Comparison of ENCODE assay signal across 1 cellular context in genomic region chr7:45092100-45092930, GRCh38.
TF ChIP-seq lines count a peak whose summit lies in the region.

No MANE protein-coding gene starts in this region.

TF ChIP-seq in H1, 55 proteins besides CTCF, POLR2A, EP300 and RAD21:
- no peak for TF ChIP-seq ATF3 (IDR thresholded peaks at IDR 0.05; ENCODE audit: insufficient read depth, low read depth, low read length)
- TF ChIP-seq TAF1 (IDR thresholded peaks at IDR 0.05; ENCODE audit: low read depth, low read length): no peak
- TF ChIP-seq RBBP5 (IDR thresholded peaks at IDR 0.05; ENCODE audit: borderline replicate concordance, low read depth, low read length): no peak
- no peak for TF ChIP-seq CHD2 (IDR thresholded peaks at IDR 0.05; ENCODE audit: low read length)
- TF ChIP-seq SP4 (IDR thresholded peaks at IDR 0.05; ENCODE audit: low read length): no peak
- TF ChIP-seq SIRT6 (IDR thresholded peaks at IDR 0.05; ENCODE audit: low read length): no peak
- TF ChIP-seq GTF2F1 (IDR thresholded peaks at IDR 0.05; ENCODE audit: borderline replicate concordance, low read depth, low read length): no peak
- TF ChIP-seq NANOG (IDR thresholded peaks at IDR 0.05; ENCODE audit: insufficient read depth, low read depth, low read length, poor library complexity, severe bottlenecking): no peak
- no peak for TF ChIP-seq RXRA (IDR thresholded peaks at IDR 0.05; ENCODE audit: insufficient read depth, low read depth, low read length)
- TF ChIP-seq POLR2AphosphoS5 (IDR thresholded peaks at IDR 0.05; ENCODE audit: low read depth, low read length): no peak
